In genomic region chr3:23387286-23387918, GRCh38 we compare ENCODE assay signal across 20 cellular contexts.
A peak's percentile ranks its signal among the peaks of the same experiment; 100 is the strongest.
DNase-seq lines count a peak whose midpoint lies in the region; ATAC-seq, FAIRE-seq and TF ChIP-seq lines count a peak whose summit lies in the region.
"Had no signal": no experiment of that assay in that cellular context is flagged by ENCODE, and none has a peak within 500 bp of the region (broad histone marks: within the 10 kb centered on the region; RNA-seq: fewer than 3 reads in every experiment).

No MANE protein-coding gene starts in this region.

- DNase-seq in cardiac muscle cell (ENCODE audit: low read depth in 1 of 2, low spot score in 1 of 2): peak in 1 of 2 donors; percentile 70
- DNase-seq in right atrium auricular region (ENCODE audit: low spot score): no peak
- peak; percentile 36 for DNase-seq in NCI-H2029 (lab: John Stamatoyannopoulos, UW)
- DNase-seq in GM12878 (ENCODE audit: low read depth, low spot score): no peak
- DNase-seq in breast epithelium (ENCODE audit: low spot score in 2 of 2): no peak
- no peak for DNase-seq in hippocampal formation (lab: John Stamatoyannopoulos, UW)
- DNase-seq in NCI-H146 treated with DMSO at 0.1 percent for 48 hours (lab: John Stamatoyannopoulos, UW; ENCODE audit: unreplicated experiment): no peak
- DNase-seq: CD8-positive, alpha-beta memory T cell; DMS79; GOT3; KBM-7; NCI-H1105 treated with DMSO at 0.1 percent for 48 hours; NCI-H187 treated with DMSO at 0.1 percent for 48 hours; NCI-H510A; NCI-H748 treated with DMSO at 0.1 percent for 48 hours; PC-9; SW 1271; T-helper 2 cell had no signal

- TF ChIP-seq RAD21 in GM12878 (IDR thresholded peaks at IDR 0.05; ENCODE audit: insufficient read depth, low read depth, low read length): no peak

- CTCF ChIA-PET in GM12878 (lab: Yijun Ruan, JAX): no interaction called here

- RAD21 ChIA-PET in GM12878 (lab: Charles Lee; ENCODE audit: unreplicated experiment): interaction anchor here (1.4 kb wide), 1 partner anchor 55 kb away, joined by 3 read pairs; no protein-coding TSS in a partner anchor

- H3K4me1 ChIP-seq in cardiac muscle cell (ENCODE audit: low read depth): peaks cover 41% of the 10 kb centered on the region
- H3K4me1 ChIP-seq in right atrium auricular region: peaks cover 0 to 27% of the 10 kb centered on the region in 2 donors
- peaks cover 13% of the 10 kb centered on the region for H3K4me1 ChIP-seq in GM12878 (ENCODE audit: control insufficient read depth, insufficient read depth, low read length)
- H3K4me1 ChIP-seq in breast epithelium: no peaks in the 10 kb centered on the region

- H3K9me3 ChIP-seq in cardiac muscle cell (ENCODE audit: low read depth) (no peaks in the 10 kb centered on the region), right atrium auricular region (no peaks in the 10 kb centered on the region), GM12878 (replicated peaks; ENCODE audit: control insufficient read depth, insufficient read depth, low read length) (no peaks in the 10 kb centered on the region), breast epithelium (no peaks in the 10 kb centered on the region)
- H3K9me3 ChIP-seq: BLaER1 had no signal

- peak; percentile 38 to 52; a peak in 1 of 4 replicates for TF ChIP-seq EP300 in GM12878 (IDR thresholded peaks at IDR 0.05; ENCODE audit: borderline replicate concordance in 1 of 2, control insufficient read depth in 1 of 2, low read depth in 2 of 2, low read length in 2 of 2)

- H3K4me2 ChIP-seq in GM12878 (ENCODE audit: control insufficient read depth, insufficient read depth): no peak overlapping the region
- H3K4me2 ChIP-seq: BLaER1, PC-9 had no signal

- intact Hi-C loops in GM12878 (cut with micrococcal nuclease; ENCODE audit: unreplicated experiment) (no loop called here), breast epithelium (cut with DNase I; ENCODE audit: low total_unique reads) (no loop called here)

- H3K27me3 ChIP-seq in cardiac muscle cell (no peaks in the 10 kb centered on the region), right atrium auricular region (no peaks in the 10 kb centered on the region), GM12878 (replicated peaks in 1 of 2; ENCODE audit: control insufficient read depth in 2 of 2, insufficient read depth in 2 of 2, low read length in 1 of 2) (no peaks in the 10 kb centered on the region), breast epithelium (no peaks in the 10 kb centered on the region)
- H3K27me3 ChIP-seq: BLaER1 had no signal

- SMC1A ChIA-PET in GM12878 (lab: Charles Lee; ENCODE audit: uncharacterized antibody, unreplicated experiment): interaction anchor here (0.8 to 2.9 kb wide), 3 partner anchors 9 to 176 kb away, joined by 3 to 19 read pairs (median 3); no protein-coding TSS in a partner anchor

- TF ChIP-seq CTCF in cardiac muscle cell (IDR thresholded peaks at IDR 0.05; ENCODE audit: low read depth, low read length): no peak
- no peak for TF ChIP-seq CTCF in right atrium auricular region (IDR thresholded peaks at IDR 0.05)
- TF ChIP-seq CTCF in GM12878 (IDR thresholded peaks at IDR 0.05 in 2 of 3, conservative IDR thresholded peaks at IDR 0.05 in 1 of 3; ENCODE audit: control insufficient read depth in 2 of 3, extremely low read depth in 1 of 3, insufficient read depth in 1 of 3, low read depth in 3 of 3, low read length in 3 of 3): no peak
- no peak for TF ChIP-seq CTCF in breast epithelium (IDR thresholded peaks at IDR 0.05)

- no peak overlapping the region for H3K9ac ChIP-seq in GM12878 (ENCODE audit: control insufficient read depth, insufficient read depth, low read length)
- H3K9ac ChIP-seq: BLaER1 had no signal

- H4K20me1 ChIP-seq in GM12878 (ENCODE audit: control insufficient read depth, insufficient read depth): no peaks in the 10 kb centered on the region
- H4K20me1 ChIP-seq: BLaER1 had no signal

- no peak overlapping the region for H2AFZ ChIP-seq in GM12878 (ENCODE audit: control insufficient read depth, low read depth, low read length)
- H2AFZ ChIP-seq: PC-9 had no signal

- no peak overlapping the region for H3K4me3 ChIP-seq in cardiac muscle cell
- H3K4me3 ChIP-seq in right atrium auricular region: no peak overlapping the region
- no peak overlapping the region for H3K4me3 ChIP-seq in GM12878
- H3K4me3 ChIP-seq in breast epithelium: no peak overlapping the region
- H3K4me3 ChIP-seq: BLaER1, PC-9 had no signal

- H3K36me3 ChIP-seq in cardiac muscle cell (no peaks in the 10 kb centered on the region), right atrium auricular region (no peaks in the 10 kb centered on the region), GM12878 (ENCODE audit: control insufficient read depth in 2 of 2, insufficient read depth in 2 of 2, low read length in 1 of 2) (no peaks in the 10 kb centered on the region), breast epithelium (no peaks in the 10 kb centered on the region)
- H3K36me3 ChIP-seq: BLaER1 had no signal

- WGBS in GM12878 (ENCODE audit: insufficient coverage, insufficient replicate concordance, low lambda C conversion rate, missing lambda C conversion rate): 28% methylated on average over 3 of the region's 3 CpGs

- H3K79me2 ChIP-seq in GM12878 (ENCODE audit: control insufficient read depth, insufficient read depth, low read length): no peaks in the 10 kb centered on the region; the same call in 1 of the 2 replicates

- BruUV-seq in GM12878 (replicated peaks; lab: Mats Ljungman, UMichigan): no TSS peak

- POLR2A ChIA-PET in GM12878 (lab: Charles Lee): no interaction called here

- FAIRE-seq in GM12878 (lab: Jason Lieb, UNC): no peak
- FAIRE-seq: G401.6 had no signal

- in situ Hi-C loops in GM12878 (cut with MboI): no loop called here

- no peak for TF ChIP-seq POLR2A in GM12878 (IDR thresholded peaks at IDR 0.05; ENCODE audit: low read depth, low read length)
- TF ChIP-seq POLR2A in breast epithelium (IDR thresholded peaks at IDR 0.05): no peak

- ATAC-seq in GM12878: peak; percentile 52

- H3K27ac ChIP-seq in cardiac muscle cell (peak overlapping the region; percentile 62), right atrium auricular region (no peak overlapping the region), GM12878 (ENCODE audit: control insufficient read depth, insufficient read depth) (no peak overlapping the region), breast epithelium (no peak overlapping the region)
- H3K27ac ChIP-seq: BLaER1, PC-9 had no signal

TF ChIP-seq in GM12878, 131 proteins besides CTCF, POLR2A, EP300 and RAD21:
- TF ChIP-seq TCF12 (IDR thresholded peaks at IDR 0.05; ENCODE audit: low read depth, low read length) (no peak), GABPA (IDR thresholded peaks at IDR 0.05; ENCODE audit: low read depth) (no peak), ATF7 (IDR thresholded peaks at IDR 0.05; ENCODE audit: low read depth) (peak; percentile 46; the same call in 1 of the 2 replicates), GATAD2B (conservative IDR thresholded peaks at IDR 0.05; ENCODE audit: low read depth) (no peak), BCL3 (IDR thresholded peaks at IDR 0.05; ENCODE audit: borderline replicate concordance, insufficient read depth, low read depth, low read length, poor library complexity, severe bottlenecking) (no peak), HDAC2 (IDR thresholded peaks at IDR 0.05) (no peak), ZNF24 (IDR thresholded peaks at IDR 0.05) (0 out of 2 replicates have a peak, but pooled peaks have one; percentile 21), PBX3 (IDR thresholded peaks at IDR 0.05; ENCODE audit: insufficient replicate concordance, low read depth, low read length) (peak; percentile 45), NFIC (IDR thresholded peaks at IDR 0.05; ENCODE audit: low read depth, low read length) (no peak), MTA2 (IDR thresholded peaks at IDR 0.05; ENCODE audit: low read depth) (peak; percentile 86), STAT1 (conservative IDR thresholded peaks at IDR 0.05) (no peak), IKZF1 (conservative IDR thresholded peaks at IDR 0.05) (peak; percentile 25; the same call in 1 of the 2 replicates), PKNOX1 (IDR thresholded peaks at IDR 0.05) (peak; percentile 75)
